4 cellular contexts compared by ENCODE assay signal in genomic region chr12:130029151-130029550, GRCh38.
"Had no signal": no experiment of that assay in that cellular context is flagged by ENCODE, and none has a peak within 500 bp of the region (broad histone marks: within the 10 kb centered on the region; RNA-seq: fewer than 3 reads in every experiment).

No MANE protein-coding gene starts in this region.

- H2AFZ ChIP-seq: GM23338 had no signal

- H3K4me2 ChIP-seq: GM23338 had no signal

- H3K4me3 ChIP-seq: GM23338 had no signal

- DNase-seq: H9, HCEC 1CT, IMR-90 had no signal
